In genomic region chr17:17743391-17744112, GRCh38 we compare ENCODE assay signal across 19 cellular contexts.
DNase-seq lines count a peak whose midpoint lies in the region; FAIRE-seq and TF ChIP-seq lines count a peak whose summit lies in the region.
"Had no signal": no experiment of that assay in that cellular context is flagged by ENCODE, and none has a peak within 500 bp of the region (broad histone marks: within the 10 kb centered on the region; RNA-seq: fewer than 3 reads in every experiment).

No MANE protein-coding gene starts in this region.

- no peak overlapping the region for H4K91ac ChIP-seq in neuronal stem cell (ENCODE audit: low read depth, low read length, poor library complexity)

- TF ChIP-seq CTCF in HEK293 (tag by site-specific recombination; IDR thresholded peaks at IDR 0.05) = no peak

- no peak overlapping the region for H2BK5ac ChIP-seq in neuronal stem cell (ENCODE audit: low read length)

- H3K79me1 ChIP-seq in neuronal stem cell (ENCODE audit: low read depth, low read length) = peaks cover 27% of the 10 kb centered on the region

- H2BK15ac ChIP-seq in neuronal stem cell (ENCODE audit: low read length) = no peak overlapping the region

- no peak overlapping the region for H4K8ac ChIP-seq in neuronal stem cell (ENCODE audit: low read depth, low read length)

- H2AK5ac ChIP-seq in neuronal stem cell (ENCODE audit: low read depth, low read length) = no peak overlapping the region

- H3K9me3 ChIP-seq in BLaER1 (no peaks in the 10 kb centered on the region), HEK293 (ENCODE audit: control insufficient read depth, insufficient read depth, low read depth, low read length) (no peaks in the 10 kb centered on the region), neuronal stem cell (replicated peaks in 1 of 2; ENCODE audit: control insufficient read depth in 2 of 2, insufficient read depth in 1 of 2, low read depth in 1 of 2, low read length in 2 of 2) (no peaks in the 10 kb centered on the region)

- no CpG with 5 or more reads among the region's 14 CpGs for WGBS in neuronal stem cell (ENCODE audit: extremely low coverage in 2 of 2, insufficient read length in 2 of 2, insufficient replicate concordance in 1 of 2), 2 donors

- H3K27me3 ChIP-seq in BLaER1 = no peaks in the 10 kb centered on the region
- H3K27me3 ChIP-seq in neuronal stem cell (ENCODE audit: control insufficient read depth in 3 of 3, insufficient read depth in 3 of 3, low read depth in 1 of 3, low read length in 3 of 3) = no peaks in the 10 kb centered on the region

- TF ChIP-seq POLR2A in GM12891 (IDR thresholded peaks at IDR 0.05; ENCODE audit: low read depth, low read length) = no peak

- FAIRE-seq in GM12891 (lab: Jason Lieb, UNC) = no peak
- FAIRE-seq: A204.1 had no signal

- H3K4me1 ChIP-seq in BLaER1 (peaks cover 99% of the 10 kb centered on the region), HEK293 (ENCODE audit: control insufficient read depth, insufficient read depth, low read length) (peaks cover 26% of the 10 kb centered on the region), neuronal stem cell (ENCODE audit: control insufficient read depth in 2 of 2, insufficient read depth in 1 of 2, low read depth in 1 of 2, low read length in 2 of 2) (peaks cover 32 to 34% of the 10 kb centered on the region in 2 donors)

- POLR2A ChIA-PET in HEK293 (lab: Yijun Ruan, JAX) = no interaction called here

- H3K36me3 ChIP-seq in BLaER1 = no peaks in the 10 kb centered on the region
- H3K36me3 ChIP-seq in HEK293 (ENCODE audit: control insufficient read depth in 2 of 2, insufficient read depth in 1 of 2, low read length in 2 of 2) = no peaks in the 10 kb centered on the region
- peaks cover 0 to 24% of the 10 kb centered on the region in 2 donors for H3K36me3 ChIP-seq in neuronal stem cell (replicated peaks in 1 of 2; ENCODE audit: control insufficient read depth in 2 of 2, insufficient read depth in 2 of 2, low read length in 2 of 2)

- CTCF ChIA-PET in HEK293 (lab: Yijun Ruan, JAX) = no interaction called here

- DNase-seq in neuronal stem cell (ENCODE audit: low spot score) = no peak
- DNase-seq in cerebellum (ENCODE audit: low spot score) = no peak
- no peak for DNase-seq in GM12891 (ENCODE audit: insufficient read length, low spot score)
- no peak for DNase-seq in SIG-M5 treated with dmso at 0.1 percent for 504 hours (lab: John Stamatoyannopoulos, UW; ENCODE audit: unreplicated experiment)
- DNase-seq: H7, HFFc6, KG1, MV-4-11, NCI-H1105 treated with DMSO at 0.1 percent for 48 hours, NCI-H2029 treated with DMSO at 0.1 percent for 48 hours, NCI-H226, NCI-H510A treated with DMSO at 0.1 percent for 48 hours, NCI-H748 treated with DMSO at 0.1 percent for 48 hours, PC-9, SIG-M5 had no signal

- peak overlapping the region; percentile 92 for H3K27ac ChIP-seq in BLaER1
- no peak overlapping the region for H3K27ac ChIP-seq in HEK293 (ENCODE audit: extremely low read depth, low read depth, low read length)
- H3K27ac ChIP-seq in cingulate gyrus (ENCODE audit: low read depth, low read length) = peak overlapping the region; percentile 99
- no peak overlapping the region for H3K27ac ChIP-seq in neuronal stem cell (replicated peaks; ENCODE audit: low read length)
- H3K27ac ChIP-seq: PC-9 had no signal

- H3K4me2 ChIP-seq in BLaER1 = peak overlapping the region; percentile 97
- no peak overlapping the region for H3K4me2 ChIP-seq in neuronal stem cell (ENCODE audit: insufficient read depth, low read length, poor library complexity, severe bottlenecking)
- H3K4me2 ChIP-seq: PC-9 had no signal

- no peak overlapping the region for H3K23ac ChIP-seq in neuronal stem cell (ENCODE audit: low read depth, low read length, poor library complexity)

- no peak overlapping the region for H2BK12ac ChIP-seq in neuronal stem cell (ENCODE audit: low read length)

- H3K18ac ChIP-seq in neuronal stem cell (ENCODE audit: low read length) = no peak overlapping the region

- H3K9ac ChIP-seq in BLaER1 (no peak overlapping the region), neuronal stem cell (ENCODE audit: low read depth, low read length, poor library complexity) (no peak overlapping the region)

- no peak overlapping the region for H2BK120ac ChIP-seq in neuronal stem cell (ENCODE audit: low read depth, low read length)

- peaks cover 48% of the 10 kb centered on the region for H4K20me1 ChIP-seq in BLaER1

- H3K4me3 ChIP-seq in BLaER1 = no peak overlapping the region
- no peak overlapping the region for H3K4me3 ChIP-seq in HEK293 (ENCODE audit: low read depth, low read length)
- H3K4me3 ChIP-seq in neuronal stem cell (ENCODE audit: low read length in 2 of 2) = no peak overlapping the region
- H3K4me3 ChIP-seq: PC-9 had no signal

- H3K14ac ChIP-seq in neuronal stem cell (ENCODE audit: low read length) = peak overlapping the region; percentile 66

- H2AFZ ChIP-seq in neuronal stem cell (ENCODE audit: low read length) = no peak overlapping the region
- H2AFZ ChIP-seq: PC-9 had no signal

- H3K4ac ChIP-seq in neuronal stem cell (ENCODE audit: low read length) = no peak overlapping the region

TF ChIP-seq in HEK293, 187 proteins besides CTCF, POLR2A, EP300 and RAD21:
- no peak for TF ChIP-seq GFI1B (tag by site-specific recombination; IDR thresholded peaks at IDR 0.05)
- no peak for TF ChIP-seq ZNF391 (tag by site-specific recombination; IDR thresholded peaks at IDR 0.05; ENCODE audit: borderline replicate concordance, low read depth)
- TF ChIP-seq ZNF792 (tag by site-specific recombination; IDR thresholded peaks at IDR 0.05) = no peak
- no peak for TF ChIP-seq ZNF239 (tag by site-specific recombination; IDR thresholded peaks at IDR 0.05)
- TF ChIP-seq ZNF140 (tag by site-specific recombination; IDR thresholded peaks at IDR 0.05) = no peak
- peak; percentile 41; the same call in 1 of the 2 replicates for TF ChIP-seq ZBTB20 (tag by site-specific recombination; IDR thresholded peaks at IDR 0.05)
- no peak for TF ChIP-seq KLF16 (tag by site-specific recombination; IDR thresholded peaks at IDR 0.05)
- TF ChIP-seq ZNF404 (tag by site-specific recombination; IDR thresholded peaks at IDR 0.05) = no peak

TF ChIP-seq in GM12891, 5 proteins besides CTCF, POLR2A, EP300 and RAD21:
- no peak for TF ChIP-seq TAF1 (IDR thresholded peaks at IDR 0.05; ENCODE audit: low read depth, low read length)
- no peak for TF ChIP-seq POU2F2 (IDR thresholded peaks at IDR 0.05; ENCODE audit: low read depth, low read length)
- no peak for TF ChIP-seq SPI1 (IDR thresholded peaks at IDR 0.05; ENCODE audit: low read depth, low read length)
- TF ChIP-seq POLR2AphosphoS5 (IDR thresholded peaks at IDR 0.05; ENCODE audit: low read depth, low read length) = no peak
- TF ChIP-seq PAX5 (IDR thresholded peaks at IDR 0.05; ENCODE audit: insufficient read depth, low read length, severe bottlenecking) = no peak

Comparison
In these comparisons a context has a peak if more than half of its experiments do, and no peak if none do; other contexts are left out.
1. H3K27ac ChIP-seq: peak in BLaER1 (single experiment) and cingulate gyrus (single experiment); none in HEK293 (single experiment) and neuronal stem cell (single experiment).